2 cellular contexts compared by ENCODE assay signal in genomic region chr16:29714972-29715371, GRCh38.
TF ChIP-seq lines count a peak whose summit lies in the region.

No MANE protein-coding gene starts in this region.

TF ChIP-seq in GM23338, 12 proteins besides CTCF, POLR2A, EP300 and RAD21:
- TF ChIP-seq CREB1 (CRISPR knock-in tag; IDR thresholded peaks at IDR 0.05; ENCODE audit: low read depth) (no peak), POLR2AphosphoS5 (IDR thresholded peaks at IDR 0.05; ENCODE audit: low read depth) (no peak), ZNF331 (CRISPR knock-in tag; IDR thresholded peaks at IDR 0.05; ENCODE audit: low read depth) (no peak), EZH2phosphoT487 (IDR thresholded peaks at IDR 0.05; ENCODE audit: unreplicated experiment) (no peak), JUNB (IDR thresholded peaks at IDR 0.05; ENCODE audit: unreplicated experiment) (no peak), ZNF462 (CRISPR knock-in tag; IDR thresholded peaks at IDR 0.05) (no peak), NANOG (IDR thresholded peaks at IDR 0.05; ENCODE audit: borderline replicate concordance) (no peak), ZNF114 (CRISPR knock-in tag; IDR thresholded peaks at IDR 0.05) (no peak), STAT1 (IDR thresholded peaks at IDR 0.05; ENCODE audit: unreplicated experiment) (no peak), EZH2 (IDR thresholded peaks at IDR 0.05; ENCODE audit: low read depth, unreplicated experiment) (no peak)
- TF ChIP-seq, protein P1, sequence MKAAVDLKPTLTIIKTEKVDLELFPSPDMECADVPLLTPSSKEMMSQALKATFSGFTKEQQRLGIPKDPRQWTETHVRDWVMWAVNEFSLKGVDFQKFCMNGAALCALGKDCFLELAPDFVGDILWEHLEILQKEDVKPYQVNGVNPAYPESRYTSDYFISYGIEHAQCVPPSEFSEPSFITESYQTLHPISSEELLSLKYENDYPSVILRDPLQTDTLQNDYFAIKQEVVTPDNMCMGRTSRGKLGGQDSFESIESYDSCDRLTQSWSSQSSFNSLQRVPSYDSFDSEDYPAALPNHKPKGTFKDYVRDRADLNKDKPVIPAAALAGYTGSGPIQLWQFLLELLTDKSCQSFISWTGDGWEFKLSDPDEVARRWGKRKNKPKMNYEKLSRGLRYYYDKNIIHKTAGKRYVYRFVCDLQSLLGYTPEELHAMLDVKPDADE (IDR thresholded peaks at IDR 0.05): no peak
- TF ChIP-seq, protein P2, sequence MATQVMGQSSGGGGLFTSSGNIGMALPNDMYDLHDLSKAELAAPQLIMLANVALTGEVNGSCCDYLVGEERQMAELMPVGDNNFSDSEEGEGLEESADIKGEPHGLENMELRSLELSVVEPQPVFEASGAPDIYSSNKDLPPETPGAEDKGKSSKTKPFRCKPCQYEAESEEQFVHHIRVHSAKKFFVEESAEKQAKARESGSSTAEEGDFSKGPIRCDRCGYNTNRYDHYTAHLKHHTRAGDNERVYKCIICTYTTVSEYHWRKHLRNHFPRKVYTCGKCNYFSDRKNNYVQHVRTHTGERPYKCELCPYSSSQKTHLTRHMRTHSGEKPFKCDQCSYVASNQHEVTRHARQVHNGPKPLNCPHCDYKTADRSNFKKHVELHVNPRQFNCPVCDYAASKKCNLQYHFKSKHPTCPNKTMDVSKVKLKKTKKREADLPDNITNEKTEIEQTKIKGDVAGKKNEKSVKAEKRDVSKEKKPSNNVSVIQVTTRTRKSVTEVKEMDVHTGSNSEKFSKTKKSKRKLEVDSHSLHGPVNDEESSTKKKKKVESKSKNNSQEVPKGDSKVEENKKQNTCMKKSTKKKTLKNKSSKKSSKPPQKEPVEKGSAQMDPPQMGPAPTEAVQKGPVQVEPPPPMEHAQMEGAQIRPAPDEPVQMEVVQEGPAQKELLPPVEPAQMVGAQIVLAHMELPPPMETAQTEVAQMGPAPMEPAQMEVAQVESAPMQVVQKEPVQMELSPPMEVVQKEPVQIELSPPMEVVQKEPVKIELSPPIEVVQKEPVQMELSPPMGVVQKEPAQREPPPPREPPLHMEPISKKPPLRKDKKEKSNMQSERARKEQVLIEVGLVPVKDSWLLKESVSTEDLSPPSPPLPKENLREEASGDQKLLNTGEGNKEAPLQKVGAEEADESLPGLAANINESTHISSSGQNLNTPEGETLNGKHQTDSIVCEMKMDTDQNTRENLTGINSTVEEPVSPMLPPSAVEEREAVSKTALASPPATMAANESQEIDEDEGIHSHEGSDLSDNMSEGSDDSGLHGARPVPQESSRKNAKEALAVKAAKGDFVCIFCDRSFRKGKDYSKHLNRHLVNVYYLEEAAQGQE (IDR thresholded peaks at IDR 0.05; ENCODE audit: unreplicated experiment): no peak
TF ChIP-seq in GM23338: peak in this region for 0.

TF ChIP-seq in K562, 482 proteins besides CTCF, POLR2A, EP300 and RAD21:
- TF ChIP-seq JUNB (CRISPR knock-in tag; conservative IDR thresholded peaks at IDR 0.05) (no peak), TFAP4 (CRISPR knock-in tag; IDR thresholded peaks at IDR 0.05; ENCODE audit: borderline replicate concordance) (no peak), NFIC (IDR thresholded peaks at IDR 0.05) (peak; percentile 66), ZNF780A (CRISPR knock-in tag; IDR thresholded peaks at IDR 0.05) (no peak)
- TF ChIP-seq, protein P3, sequence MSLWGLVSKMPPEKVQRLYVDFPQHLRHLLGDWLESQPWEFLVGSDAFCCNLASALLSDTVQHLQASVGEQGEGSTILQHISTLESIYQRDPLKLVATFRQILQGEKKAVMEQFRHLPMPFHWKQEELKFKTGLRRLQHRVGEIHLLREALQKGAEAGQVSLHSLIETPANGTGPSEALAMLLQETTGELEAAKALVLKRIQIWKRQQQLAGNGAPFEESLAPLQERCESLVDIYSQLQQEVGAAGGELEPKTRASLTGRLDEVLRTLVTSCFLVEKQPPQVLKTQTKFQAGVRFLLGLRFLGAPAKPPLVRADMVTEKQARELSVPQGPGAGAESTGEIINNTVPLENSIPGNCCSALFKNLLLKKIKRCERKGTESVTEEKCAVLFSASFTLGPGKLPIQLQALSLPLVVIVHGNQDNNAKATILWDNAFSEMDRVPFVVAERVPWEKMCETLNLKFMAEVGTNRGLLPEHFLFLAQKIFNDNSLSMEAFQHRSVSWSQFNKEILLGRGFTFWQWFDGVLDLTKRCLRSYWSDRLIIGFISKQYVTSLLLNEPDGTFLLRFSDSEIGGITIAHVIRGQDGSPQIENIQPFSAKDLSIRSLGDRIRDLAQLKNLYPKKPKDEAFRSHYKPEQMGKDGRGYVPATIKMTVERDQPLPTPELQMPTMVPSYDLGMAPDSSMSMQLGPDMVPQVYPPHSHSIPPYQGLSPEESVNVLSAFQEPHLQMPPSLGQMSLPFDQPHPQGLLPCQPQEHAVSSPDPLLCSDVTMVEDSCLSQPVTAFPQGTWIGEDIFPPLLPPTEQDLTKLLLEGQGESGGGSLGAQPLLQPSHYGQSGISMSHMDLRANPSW (CRISPR knock-in tag; IDR thresholded peaks at IDR 0.05): no peak
- TF ChIP-seq, protein P4, sequence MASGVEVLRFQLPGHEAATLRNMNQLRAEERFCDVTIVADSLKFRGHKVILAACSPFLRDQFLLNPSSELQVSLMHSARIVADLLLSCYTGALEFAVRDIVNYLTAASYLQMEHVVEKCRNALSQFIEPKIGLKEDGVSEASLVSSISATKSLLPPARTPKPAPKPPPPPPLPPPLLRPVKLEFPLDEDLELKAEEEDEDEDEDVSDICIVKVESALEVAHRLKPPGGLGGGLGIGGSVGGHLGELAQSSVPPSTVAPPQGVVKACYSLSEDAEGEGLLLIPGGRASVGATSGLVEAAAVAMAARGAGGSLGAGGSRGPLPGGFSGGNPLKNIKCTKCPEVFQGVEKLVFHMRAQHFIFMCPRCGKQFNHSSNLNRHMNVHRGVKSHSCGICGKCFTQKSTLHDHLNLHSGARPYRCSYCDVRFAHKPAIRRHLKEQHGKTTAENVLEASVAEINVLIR (CRISPR knock-in tag; IDR thresholded peaks at IDR 0.05): no peak
